ENCODE assay signal across 9 cellular contexts in genomic region chr7:48101880-48102448, GRCh38. TPM values are rescaled to one million over a fixed set of nuclear protein-coding genes. Genes with fewer than 3 reads are reported as not detected.
DNase-seq lines count a peak whose midpoint lies in the region; ATAC-seq and TF ChIP-seq lines count a peak whose summit lies in the region.
"Had no signal": no experiment of that assay in that cellular context is flagged by ENCODE, and none has a peak within 500 bp of the region (broad histone marks: within the 10 kb centered on the region; RNA-seq: fewer than 3 reads in every experiment).

No MANE protein-coding gene starts in this region.

- no peak overlapping the region for H3K27ac ChIP-seq in mammary epithelial cell (ENCODE audit: insufficient read depth, low read depth, low read length)
- H3K27ac ChIP-seq in stomach, result no peak overlapping the region
- H3K27ac ChIP-seq: SK-N-MC had no signal

- BruUV-seq in mammary epithelial cell (replicated peaks; lab: Mats Ljungman, UMichigan), result no TSS peak

- H3K4me1 ChIP-seq in mammary epithelial cell (ENCODE audit: insufficient read depth, low read length) (peaks cover 7% of the 10 kb centered on the region), stomach (peaks cover 0 to 9% (median 0%) of the 10 kb centered on the region in 4 donors)

- H2AFZ ChIP-seq in mammary epithelial cell (ENCODE audit: low read depth, low read length), result no peak overlapping the region

- H3K27me3 Mint-ChIP-seq in neural crest cell (ENCODE audit: low read depth), result no peaks in the 10 kb centered on the region

- in situ Hi-C loops in mammary epithelial cell (cut with MboI; ENCODE audit: low sequenced_read_pairs in 2 of 2), result no loop called here

- intact Hi-C loops in mammary epithelial cell (cut with micrococcal nuclease), result no loop called here
- intact Hi-C loops in stomach (cut with DNase I; ENCODE audit: low total_unique reads), result loop anchor here (10.0 kb wide), 1 partner anchor 107 kb away; no protein-coding TSS in a partner anchor

- H3K27ac Mint-ChIP-seq in neural crest cell (ENCODE audit: unreplicated experiment), result peak overlapping the region; percentile 51

- H3K4me1 Mint-ChIP-seq in neural crest cell, result no peaks in the 10 kb centered on the region

- DNase-seq in GM06990 (ENCODE audit: extremely low read depth, insufficient read length), result no peak
- peak; percentile 26 for DNase-seq in NCI-H1436 treated with DMSO at 0.1 percent for 48 hours (lab: John Stamatoyannopoulos, UW)
- DNase-seq in mammary epithelial cell, result no peak
- DNase-seq in neural crest cell (ENCODE audit: low read depth, low spot score), result no peak
- DNase-seq in stomach, result no peak
- DNase-seq in NCI-H2029 treated with DMSO at 0.1 percent for 48 hours (lab: John Stamatoyannopoulos, UW), result no peak
- DNase-seq: aorta had no signal

- H3K9ac ChIP-seq in mammary epithelial cell (ENCODE audit: insufficient read depth, low read length), result no peak overlapping the region

- H3K4me3 ChIP-seq in GM06990 (replicated peaks; ENCODE audit: low read depth, low read length), result no peak overlapping the region
- no peak overlapping the region for H3K4me3 ChIP-seq in mammary epithelial cell (replicated peaks in 1 of 3; ENCODE audit: insufficient read depth in 1 of 3, low read depth in 2 of 3, low read length in 3 of 3)
- H3K4me3 ChIP-seq in stomach, result no peak overlapping the region
- H3K4me3 ChIP-seq: SK-N-MC had no signal

- H3K36me3 ChIP-seq in GM06990 (ENCODE audit: control insufficient read depth, insufficient read depth, low read length) (no peaks in the 10 kb centered on the region), mammary epithelial cell (ENCODE audit: insufficient read depth, low read length) (peaks cover 91% of the 10 kb centered on the region), stomach (peaks cover 8 to 86% (median 71%) of the 10 kb centered on the region in 4 donors)

- H3K4me2 ChIP-seq in mammary epithelial cell (ENCODE audit: insufficient read depth, low read depth, low read length), result no peak overlapping the region

- ATAC-seq in GM21529 (IDR thresholded peaks at IDR 0.05; ENCODE audit: unreplicated experiment), result no peak

- no peak overlapping the region for H3K4me3 Mint-ChIP-seq in neural crest cell

- TF ChIP-seq POLR2A in stomach (IDR thresholded peaks at IDR 0.05), result no peak

- H3K79me2 ChIP-seq in mammary epithelial cell (ENCODE audit: insufficient read depth, low read length), result peaks cover 77% of the 10 kb centered on the region

- peak; percentile 30 for TF ChIP-seq CTCF in GM06990 (IDR thresholded peaks at IDR 0.05; ENCODE audit: insufficient read depth, low read length, poor library complexity, severe bottlenecking)
- peak; percentile 43 to 49 for TF ChIP-seq CTCF in mammary epithelial cell (conservative IDR thresholded peaks at IDR 0.05 in 1 of 2, IDR thresholded peaks at IDR 0.05 in 1 of 2; ENCODE audit: extremely low read depth in 1 of 2, insufficient read depth in 1 of 2, low read depth in 1 of 2, low read length in 2 of 2)
- TF ChIP-seq CTCF in neural crest cell (conservative IDR thresholded peaks at IDR 0.05), result peak; percentile 33
- TF ChIP-seq CTCF in stomach (IDR thresholded peaks at IDR 0.05), result no peak

- CTCF ChIA-PET in mammary epithelial cell (lab: Charles Lee; ENCODE audit: low non-redundant PET), result no interaction called here

- no peak for TF ChIP-seq EP300 in stomach (IDR thresholded peaks at IDR 0.05)

- no peaks in the 10 kb centered on the region for H3K9me3 Mint-ChIP-seq in neural crest cell

- no peaks in the 10 kb centered on the region for H3K27me3 ChIP-seq in GM06990 (replicated peaks; ENCODE audit: control insufficient read depth, insufficient read depth, low read length)
- no peaks in the 10 kb centered on the region for H3K27me3 ChIP-seq in mammary epithelial cell (ENCODE audit: insufficient read depth, low read length)
- no peaks in the 10 kb centered on the region for H3K27me3 ChIP-seq in stomach

- dilution Hi-C loops in mammary epithelial cell (cut with HindIII; ENCODE audit: low sequenced_read_pairs), result no loop called here

- peaks cover 7% of the 10 kb centered on the region for H4K20me1 ChIP-seq in mammary epithelial cell (ENCODE audit: insufficient read depth, low read length)

- whole genome bisulfite sequencing in mammary epithelial cell (ENCODE audit: low coverage, missing lambda C conversion rate), result 88% methylated on average over 2 of the region's 7 CpGs
- WGBS in stomach, 5 donors, result 68 to 85% (median 83%) methylated on average over 7 of the region's 7 CpGs

- H3K9me3 ChIP-seq in mammary epithelial cell (replicated peaks; ENCODE audit: insufficient read depth, low read length) (no peaks in the 10 kb centered on the region), stomach (no peaks in the 10 kb centered on the region)

- H3K36me3 Mint-ChIP-seq in neural crest cell (ENCODE audit: low read depth), result peaks cover 15% of the 10 kb centered on the region

RNA-seq across cellular contexts. Expression of gene UPP1, which starts 12.9 kb away (rescaled TPM):
- 100 to 1,000 TPM in 1 of 2 donors, 10 to 100 TPM in 1; 87.7 to 992 TPM for total RNA-seq in mammary epithelial cell
- polyA plus RNA-seq in mammary epithelial cell, result 254 TPM
- 190 TPM for polyA minus RNA-seq in mammary epithelial cell
- total RNA-seq in neural crest cell, result 18.9 and 23.1 TPM in 2 replicates
- 10 to 100 TPM in 1 of 5 donors, 1 to 10 TPM in 3, under 1 TPM in 1; 0.87 to 24.5 (median 3.6) TPM for total RNA-seq in stomach
- polyA plus RNA-seq in stomach, result 10 to 100 TPM; 19.2 to 45.7 (median 21.9) TPM

Comparison
In these comparisons a context has a peak if more than half of its experiments do, and no peak if none do; other contexts are left out.
1. CTCF ChIP-seq: peak in GM06990 (single experiment), mammary epithelial cell (2 of 2) and neural crest cell (single experiment); none in stomach (0 of 7).